In genomic region chr1:236686815-236687160, GRCh38 we compare ENCODE assay signal across 8 cellular contexts. TPM values are rescaled to one million over a fixed set of nuclear protein-coding genes. Genes with fewer than 3 reads are reported as not detected.
DNase-seq lines count a peak whose midpoint lies in the region; ATAC-seq and TF ChIP-seq lines count a peak whose summit lies in the region.

No MANE protein-coding gene starts in this region.

- H3F3A ChIP-seq in neural cell (ENCODE audit: insufficient read depth, low read length, poor library complexity, severe bottlenecking) = peaks cover 5% of the 10 kb centered on the region

- no peaks in the 10 kb centered on the region for H3K9me3 ChIP-seq in CD4-positive, alpha-beta memory T cell (ENCODE audit: control insufficient read depth in 1 of 2, low read length in 2 of 2)
- no peaks in the 10 kb centered on the region for H3K9me3 ChIP-seq in MG63
- H3K9me3 ChIP-seq in neural cell (ENCODE audit: low read length) = no peaks in the 10 kb centered on the region

- TF ChIP-seq RAD21 in neural cell (conservative IDR thresholded peaks at IDR 0.05) = no peak

- no peak for TF ChIP-seq CTCF in epithelial cell of esophagus (IDR thresholded peaks at IDR 0.05; ENCODE audit: insufficient read depth, low read depth, low read length, missing control alignments)
- TF ChIP-seq CTCF in neural cell (IDR thresholded peaks at IDR 0.05; ENCODE audit: poor library complexity, severe bottlenecking) = no peak

- no peak for TF ChIP-seq EP300 in neural cell (conservative IDR thresholded peaks at IDR 0.05; ENCODE audit: poor library complexity, severe bottlenecking)

- in situ Hi-C loops in G401 (cut with HindIII; ENCODE audit: low sequenced_read_pairs) = no loop called here

- H4K20me1 ChIP-seq in neural cell (ENCODE audit: insufficient read depth) = no peaks in the 10 kb centered on the region

- H3K36me3 ChIP-seq in CD4-positive, alpha-beta memory T cell (ENCODE audit: insufficient read depth, low read length) = no peaks in the 10 kb centered on the region
- no peaks in the 10 kb centered on the region for H3K36me3 ChIP-seq in MG63
- H3K36me3 ChIP-seq in neural cell (ENCODE audit: insufficient read depth, low read length) = no peaks in the 10 kb centered on the region

- CTCF ChIA-PET in CD4-positive, alpha-beta memory T cell (lab: Charles Lee; ENCODE audit: partially characterized antibody) = no interaction called here

- H3K4me2 ChIP-seq in neural cell (ENCODE audit: low read length) = peak overlapping the region; percentile 39

- ATAC-seq in GM21390 (IDR thresholded peaks at IDR 0.05; ENCODE audit: unreplicated experiment) (no peak), HG03108 (IDR thresholded peaks at IDR 0.05; ENCODE audit: unreplicated experiment) (no peak)

- H2AFZ ChIP-seq in neural cell (ENCODE audit: low read depth, low read length) = peak overlapping the region; percentile 33

- H3K27ac ChIP-seq in CD4-positive, alpha-beta memory T cell (ENCODE audit: low read depth, low read length) = no peak overlapping the region
- no peak overlapping the region for H3K27ac ChIP-seq in neural cell (ENCODE audit: low read length)

- H3K36me3 Mint-ChIP-seq in CD4-positive, alpha-beta memory T cell = peaks cover 0 to 3% of the 10 kb centered on the region in 2 donors

- H3K4me3 ChIP-seq in CD4-positive, alpha-beta memory T cell (ENCODE audit: low read length in 2 of 2) = peak overlapping the region; percentile 11 to 38
- H3K4me3 ChIP-seq in MG63 = peak overlapping the region; percentile 28
- peak overlapping the region; percentile 22 for H3K4me3 ChIP-seq in epithelial cell of esophagus (ENCODE audit: low read length)
- H3K4me3 ChIP-seq in neural cell (ENCODE audit: low read length) = peak overlapping the region; percentile 62

- peaks cover 13 to 23% (median 18%) of the 10 kb centered on the region in 4 donors for H3K4me1 Mint-ChIP-seq in CD4-positive, alpha-beta memory T cell

- H3K4me3 Mint-ChIP-seq in CD4-positive, alpha-beta memory T cell = peak overlapping the region; percentile 49 to 81 (median 74)

- no peaks in the 10 kb centered on the region for H3K79me2 ChIP-seq in neural cell (replicated peaks; ENCODE audit: insufficient read depth, low read length)

- H3K9me2 ChIP-seq in neural cell (ENCODE audit: insufficient read depth, low read length) = no peaks in the 10 kb centered on the region

- H3K9me3 Mint-ChIP-seq in CD4-positive, alpha-beta memory T cell = peaks cover 0 to 5% (median 3%) of the 10 kb centered on the region in 8 donors

- intact Hi-C loops in CD4-positive, alpha-beta memory T cell (cut with micrococcal nuclease) = loop anchor here (1.0 to 10.0 kb wide), 2 partner anchors 82 to 108 kb away; partner anchors contain the start of genes HEATR1 and MTR

- H3K27me3 Mint-ChIP-seq in CD4-positive, alpha-beta memory T cell = peaks cover 14 to 18% of the 10 kb centered on the region in 2 donors

- POLR2A ChIA-PET in CD4-positive, alpha-beta memory T cell (lab: Charles Lee; ENCODE audit: partially characterized antibody) = no interaction called here

- H3K27ac Mint-ChIP-seq in CD4-positive, alpha-beta memory T cell = peak overlapping the region in 2 of 7 donors; percentile 30 to 36

- peak overlapping the region; percentile 49 for H3K9ac ChIP-seq in neural cell (ENCODE audit: low read length)

- H3K27me3 ChIP-seq in CD4-positive, alpha-beta memory T cell (ENCODE audit: insufficient read depth, low read length) = peaks cover 5% of the 10 kb centered on the region
- H3K27me3 ChIP-seq in MG63 (peaks cover 26% of the 10 kb centered on the region), neural cell (ENCODE audit: insufficient read depth, low read depth, low read length) (peaks cover 16% of the 10 kb centered on the region)

- peaks cover 11% of the 10 kb centered on the region for H3K4me1 ChIP-seq in CD4-positive, alpha-beta memory T cell (ENCODE audit: insufficient read depth, low read length)

- peak in 1 of 5 donors; percentile 2 for DNase-seq in CD4-positive, alpha-beta memory T cell
- no peak for DNase-seq in MG63
- DNase-seq in epithelial cell of esophagus (ENCODE audit: low read depth) = no peak
- no peak for DNase-seq in G401 (ENCODE audit: low spot score)
- no peak for DNase-seq in epidermal melanocyte (ENCODE audit: insufficient read length, low spot score)

TF ChIP-seq in neural cell, 6 proteins besides CTCF, POLR2A, EP300 and RAD21:
- no peak for TF ChIP-seq EZH2 (IDR thresholded peaks at IDR 0.05; ENCODE audit: borderline replicate concordance, insufficient read depth, low read length, poor library complexity, severe bottlenecking)
- no peak for TF ChIP-seq TAF1 (IDR thresholded peaks at IDR 0.05; ENCODE audit: low read depth)
- no peak for TF ChIP-seq MXI1 (conservative IDR thresholded peaks at IDR 0.05; ENCODE audit: poor library complexity, severe bottlenecking)
- no peak for TF ChIP-seq SMC3 (conservative IDR thresholded peaks at IDR 0.05; ENCODE audit: poor library complexity)
- TF ChIP-seq REST (IDR thresholded peaks at IDR 0.05; ENCODE audit: borderline replicate concordance) = no peak
- no peak for TF ChIP-seq POLR2AphosphoS5 (IDR thresholded peaks at IDR 0.05)

RNA-seq across cellular contexts. Expression of gene ACTN2, which starts 0.5 kb away (rescaled TPM):
- total RNA-seq in CD4-positive, alpha-beta memory T cell = not detected
- polyA plus RNA-seq in CD4-positive, alpha-beta memory T cell = not detected
- 0.07 TPM in 1 of 2 replicates, not detected in the other for total RNA-seq in MG63 (2014; rRNA removed; shearing (Covaris generic); ENCODE audit: low replicate concordance)
- polyA plus RNA-seq in neural cell = 6.1 and 14.9 TPM in 2 replicates
- polyA minus RNA-seq in neural cell = 1.7 and 3.9 TPM in 2 replicates
- total RNA-seq in G401 (2014; rRNA removed; shearing (Covaris generic)) = 0.75 TPM in 1 of 2 replicates, not detected in the other
